ENCODE assay signal across 8 cellular contexts in the genomic region with DNA sequence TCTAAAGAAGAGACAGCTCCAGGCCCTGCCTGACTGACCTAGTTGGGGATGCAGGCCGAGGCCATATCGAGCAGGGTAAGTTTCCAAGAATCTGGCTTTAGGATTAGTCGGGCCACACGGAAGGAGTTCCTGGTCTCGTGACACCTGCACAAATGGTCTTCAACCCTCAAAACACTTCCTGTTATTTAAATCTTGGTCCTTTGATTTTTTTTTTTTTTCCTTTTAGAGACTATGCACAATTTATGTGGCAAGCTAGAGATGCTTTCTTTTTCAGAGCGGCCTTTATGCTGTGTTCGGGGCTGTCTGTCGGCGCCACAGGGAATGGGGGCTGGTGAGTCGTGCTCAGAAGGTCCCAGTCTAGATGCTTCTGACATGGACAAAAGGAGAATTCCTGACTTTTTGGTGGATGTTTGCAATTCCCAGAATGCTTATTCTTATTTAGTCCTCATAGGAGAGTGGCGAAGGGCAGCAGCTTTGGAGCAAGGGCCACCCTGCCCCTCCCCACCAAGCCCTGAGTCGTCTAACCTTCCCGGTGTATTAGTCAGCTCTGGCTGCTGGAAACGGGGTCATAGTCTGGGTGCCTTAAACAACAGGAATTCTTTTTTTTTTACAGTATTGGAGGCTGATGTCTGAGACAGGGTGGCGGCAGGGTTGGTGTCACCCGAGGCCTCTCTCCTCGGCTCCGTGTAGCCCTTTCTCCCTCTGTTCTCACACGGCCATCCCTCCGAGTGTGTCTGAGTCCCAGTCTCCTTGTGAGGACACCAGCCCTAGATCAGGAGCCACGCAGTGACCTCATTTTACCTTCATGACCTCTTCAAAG. TPM values are rescaled to one million over a fixed set of nuclear protein-coding genes. Genes with fewer than 3 reads are reported as not detected.
DNase-seq lines count a peak whose midpoint lies in the region; ATAC-seq and TF ChIP-seq lines count a peak whose summit lies in the region.

No MANE protein-coding gene starts in this region.

- peaks cover 85% of the 10 kb centered on the region for H3K4me1 Mint-ChIP-seq in activated naive CD4-positive, alpha-beta T cell treated with anti-CD3 and anti-CD28 coated beads for 36 hours (ENCODE audit: low read depth)

- no peak for ATAC-seq in lower lobe of right lung
- ATAC-seq in GM19467 (IDR thresholded peaks at IDR 0.05; ENCODE audit: unreplicated experiment) = no peak
- ATAC-seq in GM21576 (IDR thresholded peaks at IDR 0.05; ENCODE audit: unreplicated experiment) = no peak
- no peak for ATAC-seq in GM18907 (IDR thresholded peaks at IDR 0.05; ENCODE audit: unreplicated experiment)

- intact Hi-C loops in activated naive CD4-positive, alpha-beta T cell treated with anti-CD3 and anti-CD28 coated beads for 36 hours (cut with micrococcal nuclease) = loop anchor here (1.0 to 5.0 kb wide), 3 partner anchors 118 to 482 kb away; a partner anchor contains a TSS
- intact Hi-C loops in lower lobe of right lung (cut with DNase I) (no loop called here), vagina (cut with DNase I) (no loop called here)

- peak; percentile 12 for DNase-seq in stimulated activated CD4-positive, alpha-beta T cell treated with anti-CD3 and anti-CD28 coated beads, Interleukin-12 subunit alpha, Interleukin-12 subunit beta, amount 100 ng/mL, for 4 hours
- DNase-seq in stimulated activated CD4-positive, alpha-beta T cell treated with anti-CD3 and anti-CD28 coated beads, Interleukin-2, amount 100 ng/mL, for 48 hours = no peak
- peak; percentile 46 for DNase-seq in activated naive CD4-positive, alpha-beta T cell treated with anti-CD3 and anti-CD28 coated beads for 36 hours
- no peak for DNase-seq in lower lobe of right lung
- DNase-seq in vagina (ENCODE audit: extremely low spot score in 2 of 2) = no peak

- H3K4me3 ChIP-seq in lower lobe of right lung = peak overlapping the region; percentile 44
- H3K4me3 ChIP-seq in vagina = no peak overlapping the region

- H3K4me1 ChIP-seq in lower lobe of right lung (peaks cover 83% of the 10 kb centered on the region), vagina (peaks cover 62% of the 10 kb centered on the region)

- H3K9me3 ChIP-seq in lower lobe of right lung = peaks cover 1% of the 10 kb centered on the region
- H3K9me3 ChIP-seq in vagina = no peaks in the 10 kb centered on the region

- H3K4me3 Mint-ChIP-seq in activated naive CD4-positive, alpha-beta T cell treated with anti-CD3 and anti-CD28 coated beads for 36 hours = peak overlapping the region; percentile 86

- no peaks in the 10 kb centered on the region for H3K27me3 Mint-ChIP-seq in activated naive CD4-positive, alpha-beta T cell treated with anti-CD3 and anti-CD28 coated beads for 36 hours (ENCODE audit: low read depth)

- CTCF ChIA-PET in activated naive CD4-positive, alpha-beta T cell treated with anti-CD3 and anti-CD28 coated beads for 36 hours (lab: Charles Lee) = interaction anchor here (0.6 to 7.1 kb wide), 4 partner anchors 24 to 435 kb away, joined by 3 to 119 read pairs (median 38); a partner anchor contains a TSS

- H3K9me3 Mint-ChIP-seq in activated naive CD4-positive, alpha-beta T cell treated with anti-CD3 and anti-CD28 coated beads for 36 hours = no peaks in the 10 kb centered on the region

- no peaks in the 10 kb centered on the region for H3K27me3 ChIP-seq in lower lobe of right lung (ENCODE audit: low read depth)
- no peaks in the 10 kb centered on the region for H3K27me3 ChIP-seq in vagina

- H3K27ac ChIP-seq in lower lobe of right lung (peak overlapping the region; percentile 67), vagina (peak overlapping the region; percentile 13)

- H3K27ac Mint-ChIP-seq in activated naive CD4-positive, alpha-beta T cell treated with anti-CD3 and anti-CD28 coated beads for 36 hours = peak overlapping the region; percentile 91

- H3K36me3 ChIP-seq in lower lobe of right lung (no peaks in the 10 kb centered on the region), vagina (no peaks in the 10 kb centered on the region)

- peaks cover 5% of the 10 kb centered on the region for H3K36me3 Mint-ChIP-seq in activated naive CD4-positive, alpha-beta T cell treated with anti-CD3 and anti-CD28 coated beads for 36 hours (ENCODE audit: low read depth)

- no peak for TF ChIP-seq POLR2A in vagina (IDR thresholded peaks at IDR 0.05)

- TF ChIP-seq CTCF in lower lobe of right lung (IDR thresholded peaks at IDR 0.05) = no peak
- no peak for TF ChIP-seq CTCF in vagina (IDR thresholded peaks at IDR 0.05)

RNA-seq across cellular contexts. Expression of a gene that starts 27.4 kb away (rescaled TPM):
- total RNA-seq in activated naive CD4-positive, alpha-beta T cell treated with anti-CD3 and anti-CD28 coated beads for 36 hours = 10 to 100 TPM; 71.4 to 73.8 TPM
- 132 TPM for total RNA-seq in lower lobe of right lung
- total RNA-seq in vagina = 43.7 TPM

Comparison
In these comparisons a context has a peak if more than half of its experiments do, and no peak if none do; other contexts are left out.
1. DNase-seq: peak in stimulated activated CD4-positive, alpha-beta T cell treated with anti-CD3 and anti-CD28 coated beads, Interleukin-12 subunit alpha, Interleukin-12 subunit beta, amount 100 ng/mL, for 4 hours (single experiment) and activated naive CD4-positive, alpha-beta T cell treated with anti-CD3 and anti-CD28 coated beads for 36 hours (single experiment); none in stimulated activated CD4-positive, alpha-beta T cell treated with anti-CD3 and anti-CD28 coated beads, Interleukin-2, amount 100 ng/mL, for 48 hours (0 of 2), lower lobe of right lung (single experiment) and vagina (0 of 2).